ENCODE assay signal across 8 cellular contexts in the genomic region with DNA sequence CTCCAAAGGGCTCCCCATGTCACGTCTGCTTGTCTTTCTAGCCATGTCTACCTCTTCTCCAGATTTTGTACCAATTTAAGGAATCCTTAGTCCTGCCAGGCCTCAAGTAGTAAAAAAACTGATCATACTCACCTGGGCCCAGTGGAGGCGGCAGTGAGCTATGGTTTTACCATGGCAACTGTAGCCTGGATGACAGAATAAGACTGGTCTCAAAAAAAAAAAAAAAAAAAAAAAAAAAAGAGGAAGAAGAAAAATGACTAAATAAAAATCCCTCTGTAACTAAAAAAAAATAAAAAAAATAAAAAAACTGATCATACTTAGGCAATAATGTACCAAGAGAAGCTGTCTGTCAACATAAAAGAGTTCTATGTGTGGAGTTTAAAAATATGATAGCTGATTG.
DNase-seq lines count a peak whose midpoint lies in the region; ATAC-seq lines count a peak whose summit lies in the region.

No MANE protein-coding gene starts in this region.

- H3K4me1 Mint-ChIP-seq in stimulated activated effector memory CD8-positive, alpha-beta T cell treated with anti-CD3 and anti-CD28 coated beads, Interleukin-12 subunit alpha, Interleukin-12 subunit beta, amount 100 ng/mL, for 72 hours, result no peaks in the 10 kb centered on the region

- DNase-seq in activated naive CD4-positive, alpha-beta T cell treated with Interleukin-2 at 50 U/mL for 16 hours, result peak; percentile 6
- no peak for DNase-seq in stimulated activated effector memory CD8-positive, alpha-beta T cell treated with anti-CD3 and anti-CD28 coated beads, Interleukin-12 subunit alpha, Interleukin-12 subunit beta, amount 100 ng/mL, for 72 hours (ENCODE audit: low spot score in 2 of 2)
- DNase-seq in occipital lobe (lab: John Stamatoyannopoulos, UW) (no peak), NCI-H1694 treated with DMSO at 0.1 percent for 48 hours (lab: John Stamatoyannopoulos, UW) (no peak), 8988T (no peak)

- peak; percentile 99 for ATAC-seq in GM18502 (IDR thresholded peaks at IDR 0.05; ENCODE audit: poor library complexity, unreplicated experiment)
- peak; percentile 100 for ATAC-seq in GM21576 (IDR thresholded peaks at IDR 0.05; ENCODE audit: unreplicated experiment)
- peak; percentile 94 for ATAC-seq in HG03575 (IDR thresholded peaks at IDR 0.05; ENCODE audit: extremely low read depth, insufficient number of reproducible peaks, low FRiP score, unreplicated experiment)
- ATAC-seq in stimulated activated effector memory CD8-positive, alpha-beta T cell treated with anti-CD3 and anti-CD28 coated beads, Interleukin-12 subunit alpha, Interleukin-12 subunit beta, amount 100 ng/mL, for 72 hours, result peak; percentile 50

- H3K4me3 Mint-ChIP-seq in stimulated activated effector memory CD8-positive, alpha-beta T cell treated with anti-CD3 and anti-CD28 coated beads, Interleukin-12 subunit alpha, Interleukin-12 subunit beta, amount 100 ng/mL, for 72 hours, result no peak overlapping the region

- no peaks in the 10 kb centered on the region for H3K9me3 Mint-ChIP-seq in stimulated activated effector memory CD8-positive, alpha-beta T cell treated with anti-CD3 and anti-CD28 coated beads, Interleukin-12 subunit alpha, Interleukin-12 subunit beta, amount 100 ng/mL, for 72 hours

- no peaks in the 10 kb centered on the region for H3K36me3 Mint-ChIP-seq in stimulated activated effector memory CD8-positive, alpha-beta T cell treated with anti-CD3 and anti-CD28 coated beads, Interleukin-12 subunit alpha, Interleukin-12 subunit beta, amount 100 ng/mL, for 72 hours

- no peak overlapping the region for H3K27ac Mint-ChIP-seq in stimulated activated effector memory CD8-positive, alpha-beta T cell treated with anti-CD3 and anti-CD28 coated beads, Interleukin-12 subunit alpha, Interleukin-12 subunit beta, amount 100 ng/mL, for 72 hours

Comparison
In these comparisons a context has a peak if more than half of its experiments do, and no peak if none do; other contexts are left out.
1. ATAC-seq: peak in every context shown above with its lines; median percentile 100 in GM21576; 99 in GM18502; 94 in HG03575; 50 in stimulated activated effector memory CD8-positive, alpha-beta T cell treated with anti-CD3 and anti-CD28 coated beads, Interleukin-12 subunit alpha, Interleukin-12 subunit beta, amount 100 ng/mL, for 72 hours.